ENCODE assay signal across 9 cellular contexts in the genomic region with DNA sequence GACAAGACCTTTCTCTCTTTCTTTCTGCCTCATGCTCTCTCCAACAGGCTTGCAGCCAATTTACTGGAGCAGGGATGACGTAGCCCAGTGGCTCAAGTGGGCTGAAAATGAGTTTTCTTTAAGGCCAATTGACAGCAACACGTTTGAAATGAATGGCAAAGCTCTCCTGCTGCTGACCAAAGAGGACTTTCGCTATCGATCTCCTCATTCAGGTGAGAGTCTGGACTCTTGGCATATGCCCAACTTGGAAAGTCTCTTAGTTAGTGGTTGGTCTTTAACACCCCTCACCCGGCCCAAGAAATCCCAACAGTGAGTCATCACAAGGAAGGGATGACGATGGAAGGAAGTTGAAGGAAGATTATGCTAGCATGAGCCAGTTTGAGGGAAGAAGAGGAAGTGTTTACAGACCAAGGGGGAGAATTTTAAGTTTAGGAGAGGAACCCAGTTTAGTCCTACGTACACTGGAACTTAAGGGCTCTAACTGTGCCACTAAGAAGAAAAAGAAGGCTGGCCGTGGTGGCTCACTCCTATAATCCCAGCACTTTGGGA.
DNase-seq lines count a peak whose midpoint lies in the region; ATAC-seq and TF ChIP-seq lines count a peak whose summit lies in the region.
"Had no signal": no experiment of that assay in that cellular context is flagged by ENCODE, and none has a peak within 500 bp of the region (broad histone marks: within the 10 kb centered on the region; RNA-seq: fewer than 3 reads in every experiment).

No MANE protein-coding gene starts in this region.

- H3K4me1 Mint-ChIP-seq in CD14-positive monocyte = peaks cover 71% of the 10 kb centered on the region
- peaks cover 34% of the 10 kb centered on the region for H3K4me1 Mint-ChIP-seq in brain

- H3K9me3 Mint-ChIP-seq in CD14-positive monocyte = peaks cover 0 to 4% (median 0%) of the 10 kb centered on the region in 7 donors
- no peaks in the 10 kb centered on the region for H3K9me3 Mint-ChIP-seq in brain

- in situ Hi-C loops in G401 (cut with HindIII; ENCODE audit: low sequenced_read_pairs) = no loop called here

- H3K4me3 Mint-ChIP-seq in CD14-positive monocyte (peak overlapping the region; percentile 59 to 79), brain (peak overlapping the region in 1 of 5 experiments; percentile 30)

- H3K4me3 ChIP-seq in mesodermal cell (ENCODE audit: extremely low read depth, insufficient read depth, low read length, poor library complexity, severe bottlenecking) = no peak overlapping the region

- intact Hi-C loops in CD14-positive monocyte (cut with micrococcal nuclease) = loop anchor here (5.0 to 10.0 kb wide), 6 partner anchors 72 to 187 kb away; no protein-coding TSS in a partner anchor

- no peaks in the 10 kb centered on the region for H3K9me3 ChIP-seq in mesodermal cell (ENCODE audit: control insufficient read depth, low read length)

- H3K27me3 Mint-ChIP-seq in CD14-positive monocyte (ENCODE audit: low read depth in 3 of 3) = no peaks in the 10 kb centered on the region
- H3K27me3 Mint-ChIP-seq in brain = no peaks in the 10 kb centered on the region

- peaks cover 52% of the 10 kb centered on the region for H3K36me3 ChIP-seq in mesodermal cell (ENCODE audit: control insufficient read depth, insufficient read depth, low read length)

- DNase-seq in CD14-positive monocyte (ENCODE audit: low spot score) (peak; percentile 76), NCI-H2029 (lab: John Stamatoyannopoulos, UW) (peak; percentile 96), GM19238 (ENCODE audit: insufficient read length, low spot score) (no peak), G401 (ENCODE audit: low spot score) (no peak)
- DNase-seq: effector CD4-positive, alpha-beta T cell had no signal

- peak overlapping the region; percentile 44 for H3K27ac ChIP-seq in mesodermal cell (ENCODE audit: low read depth, low read length, severe bottlenecking)

- no peak for TF ChIP-seq POLR2A in GM18505 (IDR thresholded peaks at IDR 0.05; ENCODE audit: borderline replicate concordance, extremely low read depth, insufficient read depth, insufficient read length)

- ATAC-seq in GM18505 (IDR thresholded peaks at IDR 0.05; ENCODE audit: unreplicated experiment) (no peak), HG02870 (IDR thresholded peaks at IDR 0.05; ENCODE audit: unreplicated experiment) (no peak)

- WGBS in mesodermal cell (ENCODE audit: insufficient coverage in 2 of 2), 2 experiments = 90 to 94% methylated on average over 5 of the region's 8 CpGs

- H3K4me1 ChIP-seq in mesodermal cell (ENCODE audit: control insufficient read depth, insufficient read depth, low read length, poor library complexity, severe bottlenecking) = peaks cover 11% of the 10 kb centered on the region

- no peak for TF ChIP-seq CTCF in CD14-positive monocyte (IDR thresholded peaks at IDR 0.05)
- no peak for TF ChIP-seq CTCF in brain (conservative IDR thresholded peaks at IDR 0.05)

- peaks cover 42 to 58% of the 10 kb centered on the region in 2 donors for H3K36me3 Mint-ChIP-seq in CD14-positive monocyte
- peaks cover 34% of the 10 kb centered on the region for H3K36me3 Mint-ChIP-seq in brain

- peak overlapping the region; percentile 94 to 98 (median 97) for H3K27ac Mint-ChIP-seq in CD14-positive monocyte
- peak overlapping the region in 3 of 5 experiments; percentile 51 to 94 (median 90) for H3K27ac Mint-ChIP-seq in brain

Comparison
In these comparisons a context has a peak if more than half of its experiments do, and no peak if none do; other contexts are left out.
1. DNase-seq: peak in CD14-positive monocyte (single experiment) and NCI-H2029 (single experiment); none in GM19238 (single experiment) and G401 (single experiment).